Comparison of ENCODE assay signal across 8 cellular contexts in the genomic region with DNA sequence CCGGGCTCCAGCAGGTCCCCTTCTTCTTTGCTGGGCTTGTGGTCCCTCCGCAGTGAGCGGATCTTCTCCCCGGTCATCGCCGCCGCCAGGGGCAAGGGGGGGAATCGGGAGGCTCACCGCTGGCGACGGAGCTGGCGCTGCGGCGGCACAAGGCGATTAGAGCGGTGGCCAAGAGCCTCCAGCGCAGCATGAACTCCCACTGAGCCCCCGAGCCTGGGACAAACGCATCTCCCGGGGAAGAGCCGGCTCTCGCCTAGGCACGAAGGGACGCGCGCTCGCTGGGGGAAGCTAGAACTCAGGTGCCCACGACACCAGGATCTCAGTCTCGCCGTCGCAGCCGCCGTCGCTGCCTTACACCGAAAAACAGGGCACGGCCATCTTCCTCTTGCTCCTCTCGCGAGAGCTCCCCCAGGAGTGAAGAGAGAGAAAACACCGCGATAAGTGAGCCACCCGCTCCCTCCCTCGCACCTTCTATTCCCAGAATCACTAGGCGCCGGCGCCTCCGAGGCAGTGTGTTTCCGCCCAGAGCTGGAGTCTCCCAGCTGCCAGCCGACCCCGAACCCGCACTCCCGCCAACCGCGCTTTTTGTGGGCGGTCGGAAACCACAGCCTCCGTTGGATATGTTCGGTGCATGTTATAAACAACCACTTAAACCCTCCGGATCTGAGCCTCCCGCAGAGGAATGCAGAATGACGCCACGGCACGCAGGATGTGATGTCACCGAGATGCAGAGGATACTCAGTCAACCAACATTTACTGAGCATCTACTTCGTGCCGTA. TPM values are rescaled to one million over a fixed set of nuclear protein-coding genes. Genes with fewer than 3 reads are reported as not detected.
A peak's percentile ranks its signal among the peaks of the same experiment; 100 is the strongest.
DNase-seq lines count a peak whose midpoint lies in the region; ATAC-seq, FAIRE-seq and TF ChIP-seq lines count a peak whose summit lies in the region.

ANKRD13C (minus strand) TSS at position 391 of the 779 bp plus-strand sequence; CDS start at position 77, 314 bp downstream.

- H3K27me3 ChIP-seq in WERI-Rb-1 (ENCODE audit: insufficient read depth, low read depth, severe bottlenecking) (no peaks in the 10 kb centered on the region), mammary epithelial cell (ENCODE audit: insufficient read depth, low read length) (no peaks in the 10 kb centered on the region), small intestine (ENCODE audit: control insufficient read depth in 2 of 2, insufficient read depth in 2 of 2, low read length in 2 of 2) (no peaks in the 10 kb centered on the region)

- WGBS in mammary epithelial cell (ENCODE audit: low coverage, missing lambda C conversion rate) = under 1% methylated on average over 31 of the region's 65 CpGs
- WGBS in small intestine, 3 donors = 0 to 1% (median 0%) methylated on average over 61 to 65 of the region's 65 CpGs

- H4K20me1 ChIP-seq in mammary epithelial cell (ENCODE audit: insufficient read depth, low read length) = no peaks in the 10 kb centered on the region

- intact Hi-C loops in mammary epithelial cell (cut with micrococcal nuclease) = loop anchor here (1.0 to 10.0 kb wide), 7 partner anchors 37 to 220 kb away; partner anchors contain the start of genes CTH and SRSF11

- CTCF ChIA-PET in mammary epithelial cell (lab: Charles Lee; ENCODE audit: low non-redundant PET) = no interaction called here

- peak within 1 kb of the TSS; percentile 93 for H3K4me2 ChIP-seq in mammary epithelial cell (ENCODE audit: insufficient read depth, low read depth, low read length)

- in situ Hi-C loops in ACHN (cut with HindIII; ENCODE audit: low pct_ligation_motif_present, low pct_unique_long_range_greater_than_20kb, low sequenced_read_pairs) = no loop called here
- in situ Hi-C loops in mammary epithelial cell (cut with MboI; ENCODE audit: low sequenced_read_pairs in 2 of 2) = loop anchor here in 1 of 2 donors (5.0 kb wide), 1 partner anchor 58 kb away; the partner anchor contains the start of gene CTH

- DNase-seq in ACHN (peak; percentile 95), NCI-H2196 treated with DMSO at 0.1 percent for 48 hours (lab: John Stamatoyannopoulos, UW; ENCODE audit: unreplicated experiment) (peak; percentile 92), WERI-Rb-1 (peak; percentile 95), mammary epithelial cell (peak; percentile 93), iPS-NIHi11 (ENCODE audit: low spot score) (peak; percentile 96), small intestine (peak; percentile 96)

- H2AFZ ChIP-seq in mammary epithelial cell (ENCODE audit: low read depth, low read length) = peak within 1 kb of the TSS; percentile 91

- H3K9me3 ChIP-seq in WERI-Rb-1 (ENCODE audit: severe bottlenecking) (no peaks in the 10 kb centered on the region), mammary epithelial cell (replicated peaks; ENCODE audit: insufficient read depth, low read length) (no peaks in the 10 kb centered on the region), small intestine (ENCODE audit: control insufficient read depth, low read depth) (no peaks in the 10 kb centered on the region)

- dilution Hi-C loops in mammary epithelial cell (cut with HindIII; ENCODE audit: low sequenced_read_pairs) = no loop called here

- peak within 1 kb of the TSS; percentile 99 for H3K27ac ChIP-seq in WERI-Rb-1
- H3K27ac ChIP-seq in mammary epithelial cell (ENCODE audit: insufficient read depth, low read depth, low read length) = peak within 1 kb of the TSS; percentile 88
- peak within 1 kb of the TSS; percentile 64 to 97 for H3K27ac ChIP-seq in small intestine (ENCODE audit: low read depth in 1 of 2, low read length in 1 of 2)

- H3K79me2 ChIP-seq in mammary epithelial cell (ENCODE audit: insufficient read depth, low read length) = peaks cover 45% of the 10 kb centered on the region

- no peak for FAIRE-seq in small intestine (lab: Jason Lieb, UNC)

- peak; percentile 81 for ATAC-seq in GM18870 (IDR thresholded peaks at IDR 0.05; ENCODE audit: unreplicated experiment)
- peak; percentile 89 for ATAC-seq in HG03135 (IDR thresholded peaks at IDR 0.05; ENCODE audit: unreplicated experiment)

- TF ChIP-seq CTCF in WERI-Rb-1 (IDR thresholded peaks at IDR 0.05; ENCODE audit: low read depth, low read length) (no peak), mammary epithelial cell (conservative IDR thresholded peaks at IDR 0.05 in 1 of 2, IDR thresholded peaks at IDR 0.05 in 1 of 2; ENCODE audit: extremely low read depth in 1 of 2, insufficient read depth in 1 of 2, low read depth in 1 of 2, low read length in 2 of 2) (no peak)

- H3K4me3 ChIP-seq in WERI-Rb-1 (ENCODE audit: low read depth, low read length) = peak within 1 kb of the TSS; percentile 77
- H3K4me3 ChIP-seq in mammary epithelial cell (replicated peaks in 1 of 3; ENCODE audit: insufficient read depth in 1 of 3, low read depth in 2 of 3, low read length in 3 of 3) = peak within 1 kb of the TSS; percentile 82 to 99 (median 94)
- peak within 1 kb of the TSS; percentile 74 to 84 for H3K4me3 ChIP-seq in small intestine (ENCODE audit: low read depth in 1 of 2, low read length in 2 of 2)

- no TSS peak for BruUV-seq in mammary epithelial cell (replicated peaks; lab: Mats Ljungman, UMichigan)

- peaks cover 17% of the 10 kb centered on the region for H3K36me3 ChIP-seq in WERI-Rb-1
- H3K36me3 ChIP-seq in mammary epithelial cell (ENCODE audit: insufficient read depth, low read length) = no peaks in the 10 kb centered on the region
- H3K36me3 ChIP-seq in small intestine (ENCODE audit: control insufficient read depth in 2 of 2, insufficient read depth in 2 of 2, low read length in 2 of 2) = no peaks in the 10 kb centered on the region

- peak within 1 kb of the TSS; percentile 97 for H3K9ac ChIP-seq in mammary epithelial cell (ENCODE audit: insufficient read depth, low read length)

- peaks cover 25% of the 10 kb centered on the region for H3K4me1 ChIP-seq in mammary epithelial cell (ENCODE audit: insufficient read depth, low read length)
- H3K4me1 ChIP-seq in small intestine (ENCODE audit: control insufficient read depth in 2 of 2, insufficient read depth in 1 of 2, low read depth in 1 of 2, low read length in 1 of 2) = no peaks in the 10 kb centered on the region

RNA-seq across cellular contexts. Expression of gene ANKRD13C, which starts in this region (rescaled TPM):
- 10 to 100 TPM; 16.7 to 24.0 TPM for total RNA-seq in mammary epithelial cell
- 5.1 TPM for polyA plus RNA-seq in mammary epithelial cell
- polyA minus RNA-seq in mammary epithelial cell = 0.98 TPM
- 1 to 10 TPM; 6.9 to 9.7 (median 8.4) TPM for polyA plus RNA-seq in small intestine

Comparison
In these comparisons a context has a peak if more than half of its experiments do, and no peak if none do; other contexts are left out.
1. Peak in every context shown above with its lines: DNase-seq, ATAC-seq, H3K4me3 ChIP-seq and H3K27ac ChIP-seq.